8 cellular contexts compared by ENCODE assay signal in genomic region chr4:38730830-38731646, GRCh38. TPM values are rescaled to one million over a fixed set of nuclear protein-coding genes. Genes with fewer than 3 reads are reported as not detected.
DNase-seq lines count a peak whose midpoint lies in the region; ATAC-seq and TF ChIP-seq lines count a peak whose summit lies in the region.

No MANE protein-coding gene starts in this region.

- DNase-seq in AG09309 (ENCODE audit: low read depth), result peak; percentile 78
- peak; percentile 32 for DNase-seq in NCI-H2107 treated with DMSO at 0.1 percent for 48 hours (lab: John Stamatoyannopoulos, UW; ENCODE audit: unreplicated experiment)
- DNase-seq in activated CD4-positive, alpha-beta T cell treated with anti-CD3 and anti-CD28 coated beads for 48 hours, result peak; percentile 92
- peak; percentile 81 for DNase-seq in coronary artery (ENCODE audit: low spot score)
- DNase-seq in right lobe of liver, result peak; percentile 83 to 84 (median 84)
- peak; percentile 72 to 76 (median 74) for DNase-seq in stimulated activated CD4-positive, alpha-beta T cell treated with anti-CD3 and anti-CD28 coated beads, TNF-alpha, amount 100 ng/mL, for 48 hours (ENCODE audit: low read depth in 3 of 3)

- no peaks in the 10 kb centered on the region for H3K27me3 ChIP-seq in right lobe of liver

- TF ChIP-seq CTCF in AG09309 (IDR thresholded peaks at IDR 0.05; ENCODE audit: control insufficient read depth, insufficient read depth, low read depth, low read length, missing control alignments), result peak; percentile 96
- TF ChIP-seq CTCF in coronary artery (IDR thresholded peaks at IDR 0.05), result peak; percentile 78
- peak; percentile 93 to 99 (median 98) for TF ChIP-seq CTCF in right lobe of liver (IDR thresholded peaks at IDR 0.05)

- H3K9me3 ChIP-seq in right lobe of liver, result no peaks in the 10 kb centered on the region

- H3K4me3 ChIP-seq in AG09309 (ENCODE audit: control insufficient read depth, low read depth, low read length) (no peak overlapping the region), coronary artery (no peak overlapping the region), right lobe of liver (no peak overlapping the region)

- H3K4me1 ChIP-seq in right lobe of liver, result peaks cover 0 to 3% (median 0%) of the 10 kb centered on the region in 4 donors

- H3K36me3 ChIP-seq in right lobe of liver, result no peaks in the 10 kb centered on the region

- H3K27ac ChIP-seq in coronary artery (no peak overlapping the region), right lobe of liver (no peak overlapping the region)

- 31% methylated on average over 15 of the region's 23 CpGs for WGBS in right lobe of liver (ENCODE audit: insufficient coverage, low coverage, low lambda C conversion rate, missing lambda C conversion rate)

- intact Hi-C loops in right lobe of liver (cut with DNase I), result loop anchor here in 1 of 2 donors (10.0 kb wide), 2 partner anchors 526 to 676 kb away; no protein-coding TSS in a partner anchor

- TF ChIP-seq POLR2A in right lobe of liver (IDR thresholded peaks at IDR 0.05), result no peak

- ATAC-seq in GM18858 (IDR thresholded peaks at IDR 0.05; ENCODE audit: unreplicated experiment) (peak; percentile 91), HG03045 (IDR thresholded peaks at IDR 0.05; ENCODE audit: unreplicated experiment) (peak; percentile 84), right lobe of liver (peak; percentile 92 to 97 (median 95))

RNA-seq across cellular contexts. Expression of gene TLR10, which starts 51.8 kb away (rescaled TPM):
- total RNA-seq in right lobe of liver, result under 1 TPM in 4 of 6 experiments, not detected in 2; 0.16 to 0.68 (median 0.39) TPM

Comparison
In these comparisons a context has a peak if more than half of its experiments do, and no peak if none do; other contexts are left out.
1. DNase-seq: peak in every context shown above with its lines; median percentile 92 in activated CD4-positive, alpha-beta T cell treated with anti-CD3 and anti-CD28 coated beads for 48 hours; 84 in right lobe of liver; 81 in coronary artery; 78 in AG09309; 74 in stimulated activated CD4-positive, alpha-beta T cell treated with anti-CD3 and anti-CD28 coated beads, TNF-alpha, amount 100 ng/mL, for 48 hours; 32 in NCI-H2107 treated with DMSO at 0.1 percent for 48 hours.